Comparison of ENCODE assay signal across 26 cellular contexts in genomic region chr5:139841549-139841948, GRCh38. TPM values are rescaled to one million over a fixed set of nuclear protein-coding genes. Genes with fewer than 3 reads are reported as not detected.
"Had no signal": no experiment of that assay in that cellular context is flagged by ENCODE, and none has a peak within 500 bp of the region (broad histone marks: within the 10 kb centered on the region; RNA-seq: fewer than 3 reads in every experiment).

No MANE protein-coding gene starts in this region.

- H3K27ac ChIP-seq: cardiac muscle cell, gastrocnemius medialis, left ventricle myocardium inferior, ovary, psoas muscle, stomach, suprapubic skin, tibial nerve, vagina had no signal

- H3K9me3 ChIP-seq: gastrocnemius medialis, left ventricle myocardium inferior, ovary, psoas muscle, stomach, suprapubic skin, tibial nerve, vagina had no signal

- H3K4me3 ChIP-seq: cardiac muscle cell, gastrocnemius medialis, left ventricle myocardium inferior, ovary, psoas muscle, stomach, suprapubic skin, tibial nerve, vagina had no signal

- DNase-seq: activated CD4-positive, alpha-beta T cell treated with anti-CD3 and anti-CD28 coated beads, Interleukin-2, amount 50 U/mL, for 48 hours; activated CD8-positive, alpha-beta memory T cell treated with anti-CD3 and anti-CD28 coated beads, Interleukin-2, amount 50 U/mL, for 48 hours; activated effector memory CD4-positive, alpha-beta T cell treated with Interleukin-2 at 50 U/mL for 16 hours; activated naive CD4-positive, alpha-beta T cell treated with anti-CD3 and anti-CD28 coated beads for 36 hours; activated naive CD8-positive, alpha-beta T cell treated with anti-CD3 and anti-CD28 coated beads, Interleukin-2, amount 10 ng/mL, durations not matched to agents 7 days and 5 days; activated T-cell treated with anti-CD3 and anti-CD28 coated beads, Interleukin-2, amount 50 U/mL, for 4 hours; amniotic stem cell; hippocampal formation; left ventricle myocardium inferior; psoas muscle; right cardiac atrium; stimulated activated CD4-positive, alpha-beta T cell treated with anti-CD3 and anti-CD28 coated beads, Interleukin-1b, Interleukin-23, amount 100 ng/mL, for 48 hours; stomach; T-helper 1 cell had no signal

- H3K9me3 Mint-ChIP-seq: activated naive CD4-positive, alpha-beta T cell treated with anti-CD3 and anti-CD28 coated beads for 36 hours; activated naive CD8-positive, alpha-beta T cell treated with anti-CD3 and anti-CD28 coated beads, Interleukin-2, amount 10 ng/mL, durations not matched to agents 7 days and 5 days; activated T-cell treated with anti-CD3 and anti-CD28 coated beads, Interleukin-2, amount 50 U/mL, for 4 hours; natural killer cell treated with Interleukin-12 subunit alpha and Interleukin-12 subunit beta and Interleukin-15 and Interleukin-18, amount 100 ng/mL, for 72 hours; stimulated activated effector memory CD8-positive, alpha-beta T cell treated with anti-CD3 and anti-CD28 coated beads, Interleukin-12 subunit alpha, Interleukin-12 subunit beta, amount 100 ng/mL, for 72 hours; WTC11 had no signal

- H3K36me3 Mint-ChIP-seq: activated naive CD8-positive, alpha-beta T cell treated with anti-CD3 and anti-CD28 coated beads, Interleukin-2, amount 10 ng/mL, durations not matched to agents 7 days and 5 days; natural killer cell treated with Interleukin-12 subunit alpha and Interleukin-12 subunit beta and Interleukin-15 and Interleukin-18, amount 100 ng/mL, for 72 hours; stimulated activated effector memory CD8-positive, alpha-beta T cell treated with anti-CD3 and anti-CD28 coated beads, Interleukin-12 subunit alpha, Interleukin-12 subunit beta, amount 100 ng/mL, for 72 hours; WTC11 had no signal

- H3K27me3 ChIP-seq: gastrocnemius medialis, ovary, suprapubic skin, vagina had no signal

- H3K27ac Mint-ChIP-seq: activated naive CD4-positive, alpha-beta T cell treated with anti-CD3 and anti-CD28 coated beads for 36 hours; activated naive CD8-positive, alpha-beta T cell treated with anti-CD3 and anti-CD28 coated beads, Interleukin-2, amount 10 ng/mL, durations not matched to agents 7 days and 5 days; natural killer cell treated with Interleukin-12 subunit alpha and Interleukin-12 subunit beta and Interleukin-15 and Interleukin-18, amount 100 ng/mL, for 72 hours; stimulated activated effector memory CD8-positive, alpha-beta T cell treated with anti-CD3 and anti-CD28 coated beads, Interleukin-12 subunit alpha, Interleukin-12 subunit beta, amount 100 ng/mL, for 72 hours; WTC11 had no signal

- H3K36me3 ChIP-seq: cardiac muscle cell, gastrocnemius medialis, left ventricle myocardium inferior, ovary, stomach, suprapubic skin, tibial nerve, vagina had no signal

- H3K4me1 ChIP-seq: gastrocnemius medialis, suprapubic skin, tibial nerve, vagina had no signal

- H3K4me3 Mint-ChIP-seq: activated naive CD4-positive, alpha-beta T cell treated with anti-CD3 and anti-CD28 coated beads for 36 hours; activated naive CD8-positive, alpha-beta T cell treated with anti-CD3 and anti-CD28 coated beads, Interleukin-2, amount 10 ng/mL, durations not matched to agents 7 days and 5 days; activated T-cell treated with anti-CD3 and anti-CD28 coated beads, Interleukin-2, amount 50 U/mL, for 4 hours; natural killer cell treated with Interleukin-12 subunit alpha and Interleukin-12 subunit beta and Interleukin-15 and Interleukin-18, amount 100 ng/mL, for 72 hours; stimulated activated effector memory CD8-positive, alpha-beta T cell treated with anti-CD3 and anti-CD28 coated beads, Interleukin-12 subunit alpha, Interleukin-12 subunit beta, amount 100 ng/mL, for 72 hours; WTC11 had no signal

- ATAC-seq: activated T-cell treated with anti-CD3 and anti-CD28 coated beads, Interleukin-2, amount 50 U/mL, for 4 hours; gastrocnemius medialis; natural killer cell treated with Interleukin-12 subunit alpha and Interleukin-12 subunit beta and Interleukin-15 and Interleukin-18, amount 100 ng/mL, for 72 hours; psoas muscle; right cardiac atrium; stimulated activated effector memory CD8-positive, alpha-beta T cell treated with anti-CD3 and anti-CD28 coated beads, Interleukin-12 subunit alpha, Interleukin-12 subunit beta, amount 100 ng/mL, for 72 hours; WTC11 had no signal

- FAIRE-seq: endometrium had no signal

RNA-seq across cellular contexts. Expression of gene PSD2, which starts 45.9 kb away (rescaled TPM):
- total RNA-seq: activated CD8-positive, alpha-beta memory T cell treated with anti-CD3 and anti-CD28 coated beads for 36 hours; activated naive CD4-positive, alpha-beta T cell treated with anti-CD3 and anti-CD28 coated beads for 36 hours; activated T-cell treated with anti-CD3 and anti-CD28 coated beads, Interleukin-2, amount 50 U/mL, for 4 hours; epithelial cell of proximal tubule; left ventricle myocardium inferior; natural killer cell treated with Interleukin-12 subunit alpha and Interleukin-12 subunit beta and Interleukin-15 and Interleukin-18, amount 100 ng/mL, for 72 hours had no signal
